Comparison of ENCODE assay signal across 25 cellular contexts in genomic region chr20:43699941-43700565, GRCh38. TPM values are rescaled to one million over a fixed set of nuclear protein-coding genes. Genes with fewer than 3 reads are reported as not detected.
"Had no signal": no experiment of that assay in that cellular context is flagged by ENCODE, and none has a peak within 500 bp of the region (broad histone marks: within the 10 kb centered on the region; RNA-seq: fewer than 3 reads in every experiment).

No MANE protein-coding gene starts in this region.

- ATAC-seq: gastrocnemius medialis; heart right ventricle; mucosa of descending colon; stimulated activated naive B cell treated with anti-CD40 and anti-IgM and Interleukin-4, amounts not matched to agents 10 μg/mL and 1 μg/mL and 100 μg/mL, for 72 hours; T-helper 17 cell; WTC11 had no signal

- H3K27me3 ChIP-seq: gastrocnemius medialis, heart right ventricle, right atrium auricular region, transverse colon had no signal

- H3K27ac Mint-ChIP-seq: nephron progenitor cell; progenitor cell of endocrine pancreas; stimulated activated naive B cell treated with anti-CD40 and anti-IgM and Interleukin-4, amounts not matched to agents 10 μg/mL and 1 μg/mL and 100 μg/mL, for 72 hours; T-helper 17 cell; WTC11 had no signal

- H3K4me1 Mint-ChIP-seq: nephron progenitor cell; stimulated activated naive B cell treated with anti-CD40 and anti-IgM and Interleukin-4, amounts not matched to agents 10 μg/mL and 1 μg/mL and 100 μg/mL, for 72 hours; T-helper 17 cell; WTC11 had no signal

- H3K4me3 Mint-ChIP-seq: activated T-cell treated with anti-CD3 and anti-CD28 coated beads, Interleukin-2, amount 50 U/mL, for 4 hours; nephron progenitor cell; stimulated activated naive B cell treated with anti-CD40 and anti-IgM and Interleukin-4, amounts not matched to agents 10 μg/mL and 1 μg/mL and 100 μg/mL, for 72 hours; T-helper 17 cell; WTC11 had no signal

- H3K36me3 ChIP-seq: gastrocnemius medialis, right atrium auricular region, transverse colon had no signal

- H3K27me3 Mint-ChIP-seq: progenitor cell of endocrine pancreas; stimulated activated naive B cell treated with anti-CD40 and anti-IgM and Interleukin-4, amounts not matched to agents 10 μg/mL and 1 μg/mL and 100 μg/mL, for 72 hours; T-helper 17 cell had no signal

- H3K9me3 ChIP-seq: gastrocnemius medialis, heart right ventricle, mucosa of descending colon, right atrium auricular region, SK-N-SH, transverse colon had no signal

- DNase-seq: activated CD4-positive, alpha-beta T cell treated with anti-CD3 and anti-CD28 coated beads, Interleukin-2, amount 50 U/mL, for 1 hour; activated gamma-delta T cell; activated T-cell treated with anti-CD3 and anti-CD28 coated beads, Interleukin-2, amount 50 U/mL, for 4 hours; aorta; dermis blood vessel endothelial cell; erythroblast; gastrocnemius medialis; heart right ventricle; islet precursor cell; mucosa of descending colon; nephron progenitor cell; SK-N-SH; stimulated activated CD4-positive, alpha-beta T cell treated with anti-CD3 and anti-CD28 coated beads, Interleukin-2, amount 100 ng/mL, for 48 hours; stimulated activated naive B cell treated with anti-CD40 and anti-IgM and Interleukin-4, amounts not matched to agents 10 μg/mL and 1 μg/mL and 100 μg/mL, for 72 hours; T-helper 17 cell; transverse colon had no signal

- H3K9me3 Mint-ChIP-seq: activated naive CD4-positive, alpha-beta T cell treated with anti-CD3 and anti-CD28 coated beads, Interleukin-2, amount 50 U/mL, for 72 hours; activated T-cell treated with anti-CD3 and anti-CD28 coated beads, Interleukin-2, amount 50 U/mL, for 4 hours; nephron progenitor cell; stimulated activated naive B cell treated with anti-CD40 and anti-IgM and Interleukin-4, amounts not matched to agents 10 μg/mL and 1 μg/mL and 100 μg/mL, for 72 hours; WTC11 had no signal

- H3K4me2 ChIP-seq: SK-N-SH had no signal

- FAIRE-seq: TTC549 had no signal

- H3K9ac ChIP-seq: SK-N-SH had no signal

- H3K27ac ChIP-seq: gastrocnemius medialis, heart right ventricle, right atrium auricular region, transverse colon had no signal

- H3K4me3 ChIP-seq: gastrocnemius medialis, heart right ventricle, mucosa of descending colon, right atrium auricular region, transverse colon had no signal

- H3K4me1 ChIP-seq: gastrocnemius medialis, heart right ventricle, right atrium auricular region, transverse colon had no signal

RNA-seq across cellular contexts. Expression of gene GTSF1L, which starts 26.7 kb away (rescaled TPM):
- total RNA-seq: activated T-cell treated with anti-CD3 and anti-CD28 coated beads, Interleukin-2, amount 50 U/mL, for 4 hours; aorta; cerebellum; dermis blood vessel endothelial cell; gastrocnemius medialis; heart right ventricle; lung microvascular endothelial cell; mucosa of descending colon; omental fat pad; progenitor cell of endocrine pancreas; right atrium auricular region; skeletal muscle tissue; T-helper 17 cell; transverse colon; WTC11 had no signal
- polyA plus RNA-seq: aorta, heart right ventricle, SK-N-SH had no signal

RNA-seq across cellular contexts. Expression of gene MYBL2, which starts 33.1 kb away (rescaled TPM):
- total RNA-seq: right atrium auricular region had no signal
